In genomic region chr16:75267631-75268264, GRCh38 we compare ENCODE assay signal across 9 cellular contexts. TPM values are rescaled to one million over a fixed set of nuclear protein-coding genes. Genes with fewer than 3 reads are reported as not detected.
DNase-seq lines count a peak whose midpoint lies in the region; ATAC-seq and TF ChIP-seq lines count a peak whose summit lies in the region.
"Had no signal": no experiment of that assay in that cellular context is flagged by ENCODE, and none has a peak within 500 bp of the region (broad histone marks: within the 10 kb centered on the region; RNA-seq: fewer than 3 reads in every experiment).

No MANE protein-coding gene starts in this region.

- peaks cover 17 to 33% of the 10 kb centered on the region in 2 donors for H3K4me1 ChIP-seq in neuronal stem cell (ENCODE audit: control insufficient read depth in 2 of 2, insufficient read depth in 1 of 2, low read depth in 1 of 2, low read length in 2 of 2)
- peaks cover 20% of the 10 kb centered on the region for H3K4me1 ChIP-seq in smooth muscle cell (ENCODE audit: low read depth)

- H3K18ac ChIP-seq in neuronal stem cell (ENCODE audit: low read length) = peak overlapping the region; percentile 57

- H4K20me1 ChIP-seq in smooth muscle cell (ENCODE audit: low read depth) = peaks cover 23% of the 10 kb centered on the region

- peak overlapping the region; percentile 54 for H3K27ac ChIP-seq in cingulate gyrus (ENCODE audit: low read depth, low read length)
- no peak overlapping the region for H3K27ac ChIP-seq in neuronal stem cell (replicated peaks; ENCODE audit: low read length)
- no peak overlapping the region for H3K27ac ChIP-seq in smooth muscle cell (ENCODE audit: low read depth)

- peaks cover 2 to 17% of the 10 kb centered on the region in 2 donors for H3K36me3 ChIP-seq in neuronal stem cell (replicated peaks in 1 of 2; ENCODE audit: control insufficient read depth in 2 of 2, insufficient read depth in 2 of 2, low read length in 2 of 2)
- H3K36me3 ChIP-seq in smooth muscle cell (ENCODE audit: low read depth) = no peaks in the 10 kb centered on the region

- H3F3A ChIP-seq in smooth muscle cell (ENCODE audit: low read depth) = no peaks in the 10 kb centered on the region

- ATAC-seq in GM21737 (IDR thresholded peaks at IDR 0.05; ENCODE audit: unreplicated experiment) (no peak), HG02970 (IDR thresholded peaks at IDR 0.05; ENCODE audit: low FRiP score, unreplicated experiment) (no peak)
- ATAC-seq: GM12878 had no signal

- H2BK15ac ChIP-seq in neuronal stem cell (ENCODE audit: low read length) = peak overlapping the region; percentile 89

- H3K14ac ChIP-seq in neuronal stem cell (ENCODE audit: low read length) = peak overlapping the region; percentile 38

- peak overlapping the region; percentile 86 for H4K8ac ChIP-seq in neuronal stem cell (ENCODE audit: low read depth, low read length)

- peak overlapping the region; percentile 1 for H2BK5ac ChIP-seq in neuronal stem cell (ENCODE audit: low read length)

- no peak overlapping the region for H3K4me3 ChIP-seq in neuronal stem cell (ENCODE audit: low read length in 2 of 2)
- no peak overlapping the region for H3K4me3 ChIP-seq in smooth muscle cell
- H3K4me3 ChIP-seq: GM12878 had no signal

- H3K23ac ChIP-seq in neuronal stem cell (ENCODE audit: low read depth, low read length, poor library complexity) = no peak overlapping the region

- H2BK120ac ChIP-seq in neuronal stem cell (ENCODE audit: low read depth, low read length) = no peak overlapping the region

- peaks cover 34% of the 10 kb centered on the region for H3K79me2 ChIP-seq in smooth muscle cell (ENCODE audit: low read depth)

- no peak overlapping the region for H4K91ac ChIP-seq in neuronal stem cell (ENCODE audit: low read depth, low read length, poor library complexity)

- H3K4ac ChIP-seq in neuronal stem cell (ENCODE audit: low read length) = peak overlapping the region; percentile 26

- H3K27me3 ChIP-seq in neuronal stem cell (ENCODE audit: control insufficient read depth in 3 of 3, insufficient read depth in 3 of 3, low read depth in 1 of 3, low read length in 3 of 3) = no peaks in the 10 kb centered on the region
- H3K27me3 ChIP-seq in smooth muscle cell (ENCODE audit: low read depth) = no peaks in the 10 kb centered on the region

- no peak for TF ChIP-seq CTCF in smooth muscle cell (IDR thresholded peaks at IDR 0.05; ENCODE audit: borderline replicate concordance, insufficient read depth, poor library complexity, severe bottlenecking)

- no peak overlapping the region for H3K4me2 ChIP-seq in neuronal stem cell (ENCODE audit: insufficient read depth, low read length, poor library complexity, severe bottlenecking)
- H3K4me2 ChIP-seq in smooth muscle cell = no peak overlapping the region

- H3K9ac ChIP-seq in neuronal stem cell (ENCODE audit: low read depth, low read length, poor library complexity) = no peak overlapping the region
- H3K9ac ChIP-seq in smooth muscle cell (ENCODE audit: low read depth) = no peak overlapping the region

- H3K79me1 ChIP-seq in neuronal stem cell (ENCODE audit: low read depth, low read length) = peaks cover 21% of the 10 kb centered on the region

- no peaks in the 10 kb centered on the region for H3K9me3 ChIP-seq in neuronal stem cell (replicated peaks in 1 of 2; ENCODE audit: control insufficient read depth in 2 of 2, insufficient read depth in 1 of 2, low read depth in 1 of 2, low read length in 2 of 2)
- H3K9me3 ChIP-seq in smooth muscle cell (replicated peaks; ENCODE audit: low read depth) = no peaks in the 10 kb centered on the region

- H2AFZ ChIP-seq in neuronal stem cell (ENCODE audit: low read length) (no peak overlapping the region), smooth muscle cell (ENCODE audit: low read depth) (no peak overlapping the region)

- H2BK12ac ChIP-seq in neuronal stem cell (ENCODE audit: low read length) = no peak overlapping the region

- peak overlapping the region; percentile 17 for H2AK5ac ChIP-seq in neuronal stem cell (ENCODE audit: low read depth, low read length)

- DNase-seq in EL (peak; percentile 75), NCI-H345 (lab: John Stamatoyannopoulos, UW) (peak; percentile 85), neuronal stem cell (ENCODE audit: low spot score) (no peak), smooth muscle cell (lab: John Stamatoyannopoulos, UW; ENCODE audit: unreplicated experiment) (no peak), cerebellar cortex (ENCODE audit: low spot score) (no peak)

- no CpG with 5 or more reads among the region's 10 CpGs for WGBS in neuronal stem cell (ENCODE audit: extremely low coverage in 2 of 2, insufficient read length in 2 of 2, insufficient replicate concordance in 1 of 2), 2 donors
- WGBS in smooth muscle cell (ENCODE audit: low lambda C conversion rate) = 65% methylated on average over 10 of the region's 10 CpGs

RNA-seq across cellular contexts. Expression of gene BCAR1, which starts 16.3 kb away (rescaled TPM):
- 43.7 TPM for polyA plus RNA-seq in neuronal stem cell (2013, experiment 1 of 2)
- polyA plus RNA-seq in neuronal stem cell (2013, experiment 2 of 2) = 43.2 TPM
- 49.4 and 49.9 TPM in 2 replicates for total RNA-seq in smooth muscle cell
- 117 and 123 TPM in 2 replicates for polyA plus RNA-seq in smooth muscle cell

RNA-seq across cellular contexts. Expression of gene CTRB1, which starts 49.0 kb away (rescaled TPM):
- 0.06 TPM for polyA plus RNA-seq in neuronal stem cell (2013, experiment 1 of 2)
- polyA plus RNA-seq in neuronal stem cell (2013, experiment 2 of 2) = 0.06 TPM
- total RNA-seq in smooth muscle cell = not detected in 2 replicates
- 1.9 and 7.2 TPM in 2 replicates for polyA plus RNA-seq in smooth muscle cell
- polyA plus RNA-seq: GM12878 had no signal

Comparison
In these comparisons a context has a peak if more than half of its experiments do, and no peak if none do; other contexts are left out.
1. DNase-seq: peak in EL (single experiment) and NCI-H345 (single experiment); none in neuronal stem cell (single experiment), smooth muscle cell (single experiment) and cerebellar cortex (single experiment).